ENCODE assay signal across 8 cellular contexts in genomic region chr3:11718582-11719405, GRCh38.
A peak's percentile ranks its signal among the peaks of the same experiment; 100 is the strongest.
DNase-seq lines count a peak whose midpoint lies in the region; ATAC-seq and TF ChIP-seq lines count a peak whose summit lies in the region.

No MANE protein-coding gene starts in this region.

- WGBS in adrenal gland, 4 donors: 0 to 1% (median 0%) methylated on average over 13 to 44 of the region's 44 CpGs
- under 1% methylated on average over 44 of the region's 44 CpGs for whole genome bisulfite sequencing in prostate gland

- TF ChIP-seq POLR2A in Raji (IDR thresholded peaks at IDR 0.05; ENCODE audit: insufficient read depth, low read depth, low read length) (peak; percentile 77), adrenal gland (IDR thresholded peaks at IDR 0.05) (peak; percentile 37 to 53), prostate gland (IDR thresholded peaks at IDR 0.05) (no peak)

- peak; percentile 6 for DNase-seq in BE2C
- peak; percentile 48 to 78 (median 68) for DNase-seq in adrenal gland
- peak; percentile 44 for DNase-seq in left ventricle myocardium inferior
- DNase-seq in prostate gland (ENCODE audit: low spot score): peak; percentile 61

- H3K9me3 ChIP-seq in BE2C: no peaks in the 10 kb centered on the region
- no peaks in the 10 kb centered on the region for H3K9me3 ChIP-seq in adrenal gland (replicated peaks in 1 of 3)
- H3K9me3 ChIP-seq in left ventricle myocardium inferior (replicated peaks): no peaks in the 10 kb centered on the region
- no peaks in the 10 kb centered on the region for H3K9me3 ChIP-seq in prostate gland

- intact Hi-C loops in adrenal gland (cut with DNase I): loop anchor here in 1 of 2 donors (10.0 kb wide), 1 partner anchor 64 kb away; no protein-coding TSS in a partner anchor
- intact Hi-C loops in left ventricle myocardium inferior (cut with micrococcal nuclease): no loop called here
- intact Hi-C loops in prostate gland (cut with DNase I): loop anchor here (10.0 kb wide), 1 partner anchor 334 kb away; no protein-coding TSS in a partner anchor

- H3K4me3 ChIP-seq in BE2C (ENCODE audit: low read depth, low read length) (peak overlapping the region; percentile 46), adrenal gland (peak overlapping the region in 3 of 4 donors; percentile 71 to 89 (median 78)), left ventricle myocardium inferior (peak overlapping the region; percentile 81), prostate gland (peak overlapping the region; percentile 84 to 95)

- no peak for TF ChIP-seq CTCF in BE2C (IDR thresholded peaks at IDR 0.05; ENCODE audit: low read depth, low read length)
- TF ChIP-seq CTCF in adrenal gland (IDR thresholded peaks at IDR 0.05): no peak
- no peak for TF ChIP-seq CTCF in left ventricle myocardium inferior (IDR thresholded peaks at IDR 0.05; ENCODE audit: borderline replicate concordance)
- TF ChIP-seq CTCF in prostate gland (IDR thresholded peaks at IDR 0.05): no peak

- peaks cover 36% of the 10 kb centered on the region for H3K27me3 ChIP-seq in BE2C
- H3K27me3 ChIP-seq in adrenal gland: no peaks in the 10 kb centered on the region
- H3K27me3 ChIP-seq in left ventricle myocardium inferior (ENCODE audit: low read depth): no peaks in the 10 kb centered on the region
- no peaks in the 10 kb centered on the region for H3K27me3 ChIP-seq in prostate gland (replicated peaks; ENCODE audit: insufficient read depth)

- ATAC-seq in GM19025 (IDR thresholded peaks at IDR 0.05; ENCODE audit: low read depth, unreplicated experiment): peak; percentile 27
- ATAC-seq in HG03159 (IDR thresholded peaks at IDR 0.05; ENCODE audit: unreplicated experiment): peak; percentile 25
- ATAC-seq in GM18870 (IDR thresholded peaks at IDR 0.05; ENCODE audit: unreplicated experiment): no peak

- H3K36me3 ChIP-seq in BE2C: no peaks in the 10 kb centered on the region
- H3K36me3 ChIP-seq in adrenal gland (replicated peaks in 1 of 2): no peaks in the 10 kb centered on the region
- H3K36me3 ChIP-seq in left ventricle myocardium inferior: no peaks in the 10 kb centered on the region
- no peaks in the 10 kb centered on the region for H3K36me3 ChIP-seq in prostate gland

- peak overlapping the region in 4 of 5 donors; percentile 85 to 96 (median 90) for H3K27ac ChIP-seq in adrenal gland
- H3K27ac ChIP-seq in left ventricle myocardium inferior (replicated peaks): peak overlapping the region; percentile 93
- peak overlapping the region; percentile 94 to 96 for H3K27ac ChIP-seq in prostate gland

- H3K4me1 ChIP-seq in BE2C (no peaks in the 10 kb centered on the region), adrenal gland (replicated peaks in 1 of 2) (peaks cover 4 to 25% of the 10 kb centered on the region in 2 donors), left ventricle myocardium inferior (peaks cover 47% of the 10 kb centered on the region), prostate gland (replicated peaks) (no peaks in the 10 kb centered on the region)

Comparison
In these comparisons a context has a peak if more than half of its experiments do, and no peak if none do; other contexts are left out.
1. DNase-seq: peak in every context shown above with its lines; median percentile 68 in adrenal gland; 61 in prostate gland; 44 in left ventricle myocardium inferior; 6 in BE2C.